Comparison of ENCODE assay signal across 8 cellular contexts in genomic region chr13:78659450-78660110, GRCh38. TPM values are rescaled to one million over a fixed set of nuclear protein-coding genes. Genes with fewer than 3 reads are reported as not detected.
DNase-seq lines count a peak whose midpoint lies in the region; ATAC-seq and TF ChIP-seq lines count a peak whose summit lies in the region.

No MANE protein-coding gene starts in this region.

- peak overlapping the region in 1 of 2 donors; percentile 21 for H3K9ac ChIP-seq in colonic mucosa (ENCODE audit: low read depth in 2 of 2, low read length in 2 of 2)

- H3K4me1 ChIP-seq in colonic mucosa (peaks cover 7% of the 10 kb centered on the region), mononuclear cell (ENCODE audit: insufficient read depth, low read length) (peaks cover 19% of the 10 kb centered on the region)

- peak overlapping the region; percentile 60 for H3K4me3 ChIP-seq in AG09309 (ENCODE audit: control insufficient read depth, low read depth, low read length)
- peak overlapping the region; percentile 93 for H3K4me3 ChIP-seq in Jurkat, Clone E6-1 (ENCODE audit: low read length)
- peak overlapping the region; percentile 94 for H3K4me3 ChIP-seq in colonic mucosa
- peak overlapping the region; percentile 59 for H3K4me3 ChIP-seq in mononuclear cell (ENCODE audit: low read length)

- in situ Hi-C loops in KBM-7 (cut with MboI; ENCODE audit: low pct_unique_long_range_greater_than_20kb, low sequenced_read_pairs), result no loop called here

- no peaks in the 10 kb centered on the region for H3K36me3 ChIP-seq in colonic mucosa

- ATAC-seq in GM21423 (IDR thresholded peaks at IDR 0.05; ENCODE audit: unreplicated experiment) (no peak), GM21447 (IDR thresholded peaks at IDR 0.05; ENCODE audit: unreplicated experiment) (no peak)

- H3K27ac ChIP-seq in colonic mucosa, result no peak overlapping the region

- DNase-seq in AG09309 (ENCODE audit: low read depth), result no peak
- DNase-seq in Jurkat, Clone E6-1 (ENCODE audit: low read depth, low spot score), result no peak
- DNase-seq in colonic mucosa, result no peak
- DNase-seq in stimulated activated CD4-positive, alpha-beta T cell treated with anti-CD3 and anti-CD28 coated beads, Interleukin-2, amount 100 ng/mL, for 48 hours, result no peak
- no peak for DNase-seq in KBM-7

- TF ChIP-seq CTCF in AG09309 (IDR thresholded peaks at IDR 0.05; ENCODE audit: control insufficient read depth, insufficient read depth, low read depth, low read length, missing control alignments) (no peak), colonic mucosa (IDR thresholded peaks at IDR 0.05) (no peak)

- H3K9me3 ChIP-seq in colonic mucosa (no peaks in the 10 kb centered on the region), mononuclear cell (ENCODE audit: low read depth, low read length) (no peaks in the 10 kb centered on the region)

- intact Hi-C loops in colonic mucosa (cut with DNase I), result loop anchor here (5.0 kb wide), 1 partner anchor 52 kb away; no protein-coding TSS in a partner anchor

- H3K27me3 ChIP-seq in colonic mucosa (no peaks in the 10 kb centered on the region), mononuclear cell (ENCODE audit: insufficient read depth, low read length) (no peaks in the 10 kb centered on the region)

RNA-seq across cellular contexts. Expression of gene OBI1, which starts 0.6 kb away (rescaled TPM):
- 12.7 TPM for polyA plus RNA-seq in Jurkat, Clone E6-1 (2012; ENCODE audit: insufficient read depth, insufficient read length)
- total RNA-seq in colonic mucosa (1 to 10 TPM; 6.8 to 8.0 TPM), mononuclear cell (7.5 TPM)

RNA-seq across cellular contexts. Expression of gene POU4F1, which starts 56.2 kb away (rescaled TPM):
- 12.5 TPM for polyA plus RNA-seq in Jurkat, Clone E6-1 (2012; ENCODE audit: insufficient read depth, insufficient read length)
- total RNA-seq in colonic mucosa (not detected), mononuclear cell (under 0.01 TPM)
